ENCODE assay signal across 1 cellular context in genomic region chr4:137535718-137536117, GRCh38.
TF ChIP-seq lines count a peak whose summit lies in the region.

No MANE protein-coding gene starts in this region.

TF ChIP-seq in GM23338, 12 proteins besides CTCF, POLR2A, EP300 and RAD21 (continued from another document):
- TF ChIP-seq ZNF462 (CRISPR knock-in tag; IDR thresholded peaks at IDR 0.05) (no peak), ZNF331 (CRISPR knock-in tag; IDR thresholded peaks at IDR 0.05; ENCODE audit: low read depth) (no peak)
TF ChIP-seq in GM23338: peak in this region for 0.
